ENCODE assay signal across 25 cellular contexts in genomic region chr17:48258317-48258716, GRCh38.
"Had no signal": no experiment of that assay in that cellular context is flagged by ENCODE, and none has a peak within 500 bp of the region (broad histone marks: within the 10 kb centered on the region; RNA-seq: fewer than 3 reads in every experiment).

No MANE protein-coding gene starts in this region.

- H3K9me3 Mint-ChIP-seq: activated CD4-positive, alpha-beta memory T cell treated with anti-CD3 and anti-CD28 coated beads for 36 hours; activated naive CD4-positive, alpha-beta T cell treated with anti-CD3 and anti-CD28 coated beads for 36 hours; activated naive CD8-positive, alpha-beta T cell treated with anti-CD3 and anti-CD28 coated beads, Interleukin-2, amount 10 ng/mL, durations not matched to agents 7 days and 5 days; central memory CD8-positive, alpha-beta T cell; natural killer cell treated with Interleukin-12 subunit alpha and Interleukin-12 subunit beta and Interleukin-15 and Interleukin-18, amount 100 ng/mL, for 72 hours; T-helper 2 cell treated with Interferon-gamma antibody and Interleukin-4, amounts not matched to agents 5 μg/mL and 100 μg/mL, for 36 hours had no signal

- FAIRE-seq: colon, endothelial cell of umbilical vein, islet of Langerhans had no signal

- H3K36me3 Mint-ChIP-seq: activated CD4-positive, alpha-beta memory T cell treated with anti-CD3 and anti-CD28 coated beads for 36 hours; natural killer cell treated with Interleukin-12 subunit alpha and Interleukin-12 subunit beta and Interleukin-15 and Interleukin-18, amount 100 ng/mL, for 72 hours had no signal

- H3K27me3 Mint-ChIP-seq: activated CD4-positive, alpha-beta memory T cell treated with anti-CD3 and anti-CD28 coated beads for 36 hours; activated naive CD8-positive, alpha-beta T cell treated with anti-CD3 and anti-CD28 coated beads, Interleukin-2, amount 10 ng/mL, durations not matched to agents 7 days and 5 days; central memory CD8-positive, alpha-beta T cell; natural killer cell treated with Interleukin-12 subunit alpha and Interleukin-12 subunit beta and Interleukin-15 and Interleukin-18, amount 100 ng/mL, for 72 hours had no signal

- H3K27ac ChIP-seq: breast epithelium, esophagus muscularis mucosa, gastrocnemius medialis, neutrophil, ovary, prostate gland, spleen, thoracic aorta, upper lobe of left lung had no signal

- H3K4me1 ChIP-seq: breast epithelium, esophagus muscularis mucosa, gastrocnemius medialis, prostate gland, spleen, upper lobe of left lung had no signal

- DNase-seq: activated CD4-positive, alpha-beta memory T cell treated with anti-CD3 and anti-CD28 coated beads for 36 hours; activated CD4-positive, alpha-beta T cell treated with anti-CD3 and anti-CD28 coated beads for 48 hours; activated naive CD4-positive, alpha-beta T cell treated with anti-CD3 and anti-CD28 coated beads for 36 hours; activated naive CD8-positive, alpha-beta T cell treated with anti-CD3 and anti-CD28 coated beads, Interleukin-2, amount 10 ng/mL, durations not matched to agents 7 days and 5 days; activated T-cell treated with anti-CD3 and anti-CD28 coated beads, Interleukin-2, amount 50 U/mL, for 48 hours; amniotic stem cell; effector memory CD4-positive, alpha-beta T cell; gastrocnemius medialis; hippocampal formation; ovary; spleen; stimulated activated CD4-positive, alpha-beta T cell treated with anti-CD3 and anti-CD28 coated beads, Interleukin-4, amount 100 ng/mL, for 1 hour; stimulated activated naive CD4-positive, alpha-beta T cell; upper lobe of left lung had no signal

- ATAC-seq: gastrocnemius medialis; natural killer cell treated with Interleukin-12 subunit alpha and Interleukin-12 subunit beta and Interleukin-15 and Interleukin-18, amount 100 ng/mL, for 72 hours had no signal

- H3K36me3 ChIP-seq: breast epithelium, esophagus muscularis mucosa, gastrocnemius medialis, neutrophil, ovary, prostate gland, spleen, thoracic aorta, upper lobe of left lung had no signal

- H3K4me3 ChIP-seq: breast epithelium, esophagus muscularis mucosa, gastrocnemius medialis, ovary, prostate gland, spleen, thoracic aorta, upper lobe of left lung had no signal

- H3K4me3 Mint-ChIP-seq: activated CD4-positive, alpha-beta memory T cell treated with anti-CD3 and anti-CD28 coated beads for 36 hours; activated naive CD4-positive, alpha-beta T cell treated with anti-CD3 and anti-CD28 coated beads for 36 hours; activated naive CD8-positive, alpha-beta T cell treated with anti-CD3 and anti-CD28 coated beads, Interleukin-2, amount 10 ng/mL, durations not matched to agents 7 days and 5 days; central memory CD8-positive, alpha-beta T cell; natural killer cell treated with Interleukin-12 subunit alpha and Interleukin-12 subunit beta and Interleukin-15 and Interleukin-18, amount 100 ng/mL, for 72 hours; T-helper 2 cell treated with Interferon-gamma antibody and Interleukin-4, amounts not matched to agents 5 μg/mL and 100 μg/mL, for 36 hours had no signal

- H3K27ac Mint-ChIP-seq: activated CD4-positive, alpha-beta memory T cell treated with anti-CD3 and anti-CD28 coated beads for 36 hours; activated naive CD4-positive, alpha-beta T cell treated with anti-CD3 and anti-CD28 coated beads for 36 hours; activated naive CD8-positive, alpha-beta T cell treated with anti-CD3 and anti-CD28 coated beads, Interleukin-2, amount 10 ng/mL, durations not matched to agents 7 days and 5 days; natural killer cell treated with Interleukin-12 subunit alpha and Interleukin-12 subunit beta and Interleukin-15 and Interleukin-18, amount 100 ng/mL, for 72 hours; T-helper 2 cell treated with Interferon-gamma antibody and Interleukin-4, amounts not matched to agents 5 μg/mL and 100 μg/mL, for 36 hours had no signal

- H3K9me3 ChIP-seq: breast epithelium, esophagus muscularis mucosa, gastrocnemius medialis, neutrophil, ovary, prostate gland, spleen, thoracic aorta, upper lobe of left lung had no signal

- H3K27me3 ChIP-seq: ovary, upper lobe of left lung had no signal
